In the genomic region with DNA sequence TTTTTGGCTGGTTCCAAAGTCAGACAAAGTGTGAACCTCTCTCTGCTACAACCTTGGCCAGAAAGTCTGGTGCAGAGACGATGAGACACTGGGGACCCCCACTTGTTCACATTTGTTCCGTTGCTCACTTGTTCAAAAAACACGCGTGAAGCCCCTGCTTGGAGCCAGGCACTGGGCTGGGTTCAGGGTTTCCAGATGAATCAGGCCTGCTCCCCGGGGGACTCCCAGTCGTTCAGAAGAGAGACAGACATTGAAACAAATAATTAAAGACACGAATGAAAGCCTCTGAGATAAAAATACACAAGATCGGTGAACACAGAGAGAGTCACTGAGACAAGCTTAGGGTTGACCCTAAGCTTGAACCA, we compare ENCODE assay signal across 8 cellular contexts.
A peak's percentile ranks its signal among the peaks of the same experiment; 100 is the strongest.
DNase-seq lines count a peak whose midpoint lies in the region; ATAC-seq and TF ChIP-seq lines count a peak whose summit lies in the region.

No MANE protein-coding gene starts in this region.

- DNase-seq in CD4-positive, alpha-beta memory T cell: peak in 2 of 5 donors; percentile 10 to 82
- DNase-seq in SK-N-MC (ENCODE audit: low read depth, low spot score): no peak
- DNase-seq in effector CD4-positive, alpha-beta T cell: peak; percentile 40
- DNase-seq in MG63: no peak
- no peak for DNase-seq in H7
- no peak for DNase-seq in HUDEP-2 (lab: John Stamatoyannopoulos, UW; ENCODE audit: unreplicated experiment in 76 of 76)
- no peak for DNase-seq in adrenal gland

- H3K4me3 Mint-ChIP-seq in CD4-positive, alpha-beta memory T cell: peak overlapping the region; percentile 37 to 78 (median 67)

- TF ChIP-seq POLR2A in adrenal gland (IDR thresholded peaks at IDR 0.05): no peak

- WGBS in adrenal gland, 4 donors: 59 to 68% (median 63%) methylated on average over 8 of the region's 8 CpGs

- intact Hi-C loops in CD4-positive, alpha-beta memory T cell (cut with micrococcal nuclease): no loop called here
- intact Hi-C loops in adrenal gland (cut with DNase I): loop anchor here (5.0 to 10.0 kb wide), 3 partner anchors 97 to 187 kb away; partner anchors contain the start of gene RUNX3 (in 1 of the 2)

- TF ChIP-seq CTCF in adrenal gland (IDR thresholded peaks at IDR 0.05): no peak

- H3K9me3 Mint-ChIP-seq in CD4-positive, alpha-beta memory T cell: no peaks in the 10 kb centered on the region

- no peaks in the 10 kb centered on the region for H3K27me3 Mint-ChIP-seq in CD4-positive, alpha-beta memory T cell

- peak overlapping the region; percentile 28 for H3K9ac ChIP-seq in SK-N-MC (ENCODE audit: insufficient read length)

- CTCF ChIA-PET in CD4-positive, alpha-beta memory T cell (lab: Charles Lee; ENCODE audit: partially characterized antibody): interaction anchor here (0.6 to 12.9 kb wide), 6 partner anchors 9 to 184 kb away, joined by 3 to 296 read pairs (median 33); partner anchors contain the start of gene RUNX3

- peak overlapping the region; percentile 79 for H3K27ac ChIP-seq in CD4-positive, alpha-beta memory T cell (ENCODE audit: low read depth, low read length)
- H3K27ac ChIP-seq in SK-N-MC: peak overlapping the region; percentile 76
- H3K27ac ChIP-seq in adrenal gland: no peak overlapping the region

- H3K27me3 ChIP-seq in CD4-positive, alpha-beta memory T cell (ENCODE audit: insufficient read depth, low read length): no peaks in the 10 kb centered on the region
- H3K27me3 ChIP-seq in MG63: no peaks in the 10 kb centered on the region
- H3K27me3 ChIP-seq in H7 (ENCODE audit: control insufficient read depth, insufficient read depth, low read length): no peaks in the 10 kb centered on the region
- H3K27me3 ChIP-seq in adrenal gland: no peaks in the 10 kb centered on the region

- no peaks in the 10 kb centered on the region for H3K36me3 Mint-ChIP-seq in CD4-positive, alpha-beta memory T cell

- H3K4me1 Mint-ChIP-seq in CD4-positive, alpha-beta memory T cell: peaks cover 3 to 58% (median 29%) of the 10 kb centered on the region in 4 donors

- POLR2A ChIA-PET in CD4-positive, alpha-beta memory T cell (lab: Charles Lee; ENCODE audit: partially characterized antibody): interaction anchor here (0.6 to 11.9 kb wide), 15 partner anchors 9 to 121 kb away, joined by 3 to 206 read pairs (median 6); partner anchors contain the start of gene RUNX3

- H3K9me3 ChIP-seq in CD4-positive, alpha-beta memory T cell (ENCODE audit: control insufficient read depth in 1 of 2, low read length in 2 of 2): no peaks in the 10 kb centered on the region
- H3K9me3 ChIP-seq in SK-N-MC (ENCODE audit: low read depth, low read length) (no peaks in the 10 kb centered on the region), MG63 (no peaks in the 10 kb centered on the region), adrenal gland (replicated peaks in 1 of 3) (no peaks in the 10 kb centered on the region)

- peak overlapping the region in 6 of 7 donors; percentile 88 to 97 (median 95) for H3K27ac Mint-ChIP-seq in CD4-positive, alpha-beta memory T cell

- H3K4me3 ChIP-seq in CD4-positive, alpha-beta memory T cell (ENCODE audit: low read length in 2 of 2): no peak overlapping the region
- peak overlapping the region; percentile 52 for H3K4me3 ChIP-seq in SK-N-MC
- H3K4me3 ChIP-seq in MG63: no peak overlapping the region
- no peak overlapping the region for H3K4me3 ChIP-seq in H7 (ENCODE audit: insufficient read depth, low read depth, low read length)
- no peak overlapping the region for H3K4me3 ChIP-seq in adrenal gland

- H3K4me1 ChIP-seq in CD4-positive, alpha-beta memory T cell (ENCODE audit: insufficient read depth, low read length): peaks cover 99% of the 10 kb centered on the region
- no peaks in the 10 kb centered on the region for H3K4me1 ChIP-seq in adrenal gland (replicated peaks in 1 of 2)

- H3K36me3 ChIP-seq in CD4-positive, alpha-beta memory T cell (ENCODE audit: insufficient read depth, low read length): no peaks in the 10 kb centered on the region
- no peaks in the 10 kb centered on the region for H3K36me3 ChIP-seq in SK-N-MC (ENCODE audit: insufficient read depth, low read length)
- no peaks in the 10 kb centered on the region for H3K36me3 ChIP-seq in MG63
- no peaks in the 10 kb centered on the region for H3K36me3 ChIP-seq in H7 (replicated peaks; ENCODE audit: control insufficient read depth, insufficient read depth, low read length)
- no peaks in the 10 kb centered on the region for H3K36me3 ChIP-seq in adrenal gland (replicated peaks in 1 of 2)

- ATAC-seq in GM21717 (IDR thresholded peaks at IDR 0.05; ENCODE audit: unreplicated experiment): peak; percentile 11

Comparison
In these comparisons a context has a peak if more than half of its experiments do, and no peak if none do; other contexts are left out.
1. H3K27ac ChIP-seq: peak in CD4-positive, alpha-beta memory T cell (single experiment) and SK-N-MC (single experiment); none in adrenal gland (0 of 5).